ENCODE assay signal across 8 cellular contexts in genomic region chr15:66498501-66499386, GRCh38. TPM values are rescaled to one million over a fixed set of nuclear protein-coding genes. Genes with fewer than 3 reads are reported as not detected.
DNase-seq lines count a peak whose midpoint lies in the region; TF ChIP-seq lines count a peak whose summit lies in the region.

No MANE protein-coding gene starts in this region.

- H3K79me2 ChIP-seq in OCI-LY1 (ENCODE audit: insufficient read depth, low read length) (peaks cover 22% of the 10 kb centered on the region), neural progenitor cell (ENCODE audit: low read depth) (peaks cover 54% of the 10 kb centered on the region)

- no peak for DNase-seq in activated naive CD4-positive, alpha-beta T cell treated with anti-CD3 and anti-CD28 coated beads, Interleukin-2, amount 10 ng/mL, durations not matched to agents 7 days and 5 days
- no peak for DNase-seq in activated naive CD4-positive, alpha-beta T cell (lab: John Stamatoyannopoulos, UW)
- DNase-seq in cerebellar cortex (ENCODE audit: low spot score) = peak; percentile 64
- peak; percentile 16 for DNase-seq in neural progenitor cell (ENCODE audit: low spot score)
- no peak for DNase-seq in ecto neural progenitor cell (ENCODE audit: low spot score)
- DNase-seq in SK-N-DZ (ENCODE audit: low spot score) = no peak
- DNase-seq in lower leg skin (ENCODE audit: low spot score in 2 of 2) = no peak

- CTCF ChIA-PET in activated naive CD4-positive, alpha-beta T cell treated with anti-CD3 and anti-CD28 coated beads, Interleukin-2, amount 10 ng/mL, durations not matched to agents 7 days and 5 days (lab: Charles Lee) = interaction anchor here (0.6 to 4.1 kb wide), 34 partner anchors 9 to 970 kb away, joined by 3 to 60 read pairs (median 5); partner anchors contain the start of genes DIS3L, MAP2K1 and TIPIN

- no peaks in the 10 kb centered on the region for H3K9me3 Mint-ChIP-seq in activated naive CD4-positive, alpha-beta T cell treated with anti-CD3 and anti-CD28 coated beads, Interleukin-2, amount 10 ng/mL, durations not matched to agents 7 days and 5 days
- H3K9me3 Mint-ChIP-seq in neural progenitor cell = no peaks in the 10 kb centered on the region

- H3K4me1 ChIP-seq in OCI-LY1 (ENCODE audit: insufficient read depth, low read length, severe bottlenecking) = peaks cover 41% of the 10 kb centered on the region
- H3K4me1 ChIP-seq in neural progenitor cell = peaks cover 18% of the 10 kb centered on the region

- peak; percentile 54 for TF ChIP-seq CTCF in OCI-LY1 (IDR thresholded peaks at IDR 0.05; ENCODE audit: low read length)
- TF ChIP-seq CTCF in neural progenitor cell (IDR thresholded peaks at IDR 0.05) = peak; percentile 49
- TF ChIP-seq CTCF in lower leg skin (IDR thresholded peaks at IDR 0.05) = no peak

- no peak overlapping the region for H3K4me3 Mint-ChIP-seq in activated naive CD4-positive, alpha-beta T cell treated with anti-CD3 and anti-CD28 coated beads, Interleukin-2, amount 10 ng/mL, durations not matched to agents 7 days and 5 days
- H3K4me3 Mint-ChIP-seq in neural progenitor cell = peak overlapping the region; percentile 92

- WGBS in lower leg skin, 2 donors = 39 to 41% methylated on average over 3 of the region's 3 CpGs

- H3K27ac ChIP-seq in OCI-LY1 (ENCODE audit: low read depth, low read length, poor library complexity, severe bottlenecking) (peak overlapping the region; percentile 79), neural progenitor cell (no peak overlapping the region)

- H3K9me2 ChIP-seq in OCI-LY1 (ENCODE audit: low read depth, low read length) = no peaks in the 10 kb centered on the region

- H3K9ac ChIP-seq in OCI-LY1 (ENCODE audit: low read length) = no peak overlapping the region
- H3K9ac ChIP-seq in neural progenitor cell = no peak overlapping the region

- H3K36me3 Mint-ChIP-seq in activated naive CD4-positive, alpha-beta T cell treated with anti-CD3 and anti-CD28 coated beads, Interleukin-2, amount 10 ng/mL, durations not matched to agents 7 days and 5 days = peaks cover 84% of the 10 kb centered on the region
- peaks cover 24% of the 10 kb centered on the region for H3K36me3 Mint-ChIP-seq in neural progenitor cell

- H3K27me3 ChIP-seq in OCI-LY1 (ENCODE audit: insufficient read depth, low read length) (no peaks in the 10 kb centered on the region), neural progenitor cell (no peaks in the 10 kb centered on the region)

- peaks cover 69% of the 10 kb centered on the region for H3K4me1 Mint-ChIP-seq in activated naive CD4-positive, alpha-beta T cell treated with anti-CD3 and anti-CD28 coated beads, Interleukin-2, amount 10 ng/mL, durations not matched to agents 7 days and 5 days
- peaks cover 24% of the 10 kb centered on the region for H3K4me1 Mint-ChIP-seq in neural progenitor cell

- no peaks in the 10 kb centered on the region for H4K20me1 ChIP-seq in OCI-LY1 (ENCODE audit: insufficient read depth, low read length)
- H4K20me1 ChIP-seq in neural progenitor cell (ENCODE audit: low read depth) = peaks cover 55% of the 10 kb centered on the region

- H3K27me3 Mint-ChIP-seq in activated naive CD4-positive, alpha-beta T cell treated with anti-CD3 and anti-CD28 coated beads, Interleukin-2, amount 10 ng/mL, durations not matched to agents 7 days and 5 days = no peaks in the 10 kb centered on the region
- H3K27me3 Mint-ChIP-seq in neural progenitor cell (ENCODE audit: insufficient read depth, low read depth) = no peaks in the 10 kb centered on the region

- H2AFZ ChIP-seq in OCI-LY1 (ENCODE audit: low read length) = no peak overlapping the region
- no peak overlapping the region for H2AFZ ChIP-seq in neural progenitor cell (replicated peaks)

- TF ChIP-seq POLR2A in lower leg skin (IDR thresholded peaks at IDR 0.05) = no peak

- H3K27ac Mint-ChIP-seq in activated naive CD4-positive, alpha-beta T cell treated with anti-CD3 and anti-CD28 coated beads, Interleukin-2, amount 10 ng/mL, durations not matched to agents 7 days and 5 days = peak overlapping the region; percentile 97
- H3K27ac Mint-ChIP-seq in neural progenitor cell = no peak overlapping the region

- H3K36me3 ChIP-seq in OCI-LY1 (ENCODE audit: insufficient read depth, low read length) = peaks cover 88% of the 10 kb centered on the region
- peaks cover 18% of the 10 kb centered on the region for H3K36me3 ChIP-seq in neural progenitor cell

- intact Hi-C loops in lower leg skin (cut with DNase I; ENCODE audit: low total_unique reads) = loop anchor here (10.0 kb wide), 1 partner anchor 114 kb away; the partner anchor contains the start of gene MAP2K1

- H3K4me3 ChIP-seq in OCI-LY1 (ENCODE audit: low read depth, low read length, poor library complexity, severe bottlenecking) (no peak overlapping the region), neural progenitor cell (no peak overlapping the region), lower leg skin (ENCODE audit: low read depth, poor library complexity, severe bottlenecking) (no peak overlapping the region)

- H3F3A ChIP-seq in OCI-LY1 (ENCODE audit: insufficient read depth, low read length) = peaks cover 27% of the 10 kb centered on the region
- peaks cover 84% of the 10 kb centered on the region for H3F3A ChIP-seq in neural progenitor cell (ENCODE audit: low read depth)

- H3K4me2 ChIP-seq in OCI-LY1 (ENCODE audit: low read length) = no peak overlapping the region
- H3K4me2 ChIP-seq in neural progenitor cell = no peak overlapping the region

- no peaks in the 10 kb centered on the region for H3K9me3 ChIP-seq in OCI-LY1 (ENCODE audit: low read length)
- no peaks in the 10 kb centered on the region for H3K9me3 ChIP-seq in neural progenitor cell (ENCODE audit: low read depth)

RNA-seq across cellular contexts. Expression of gene SNAPC5, which starts 1.2 kb away (rescaled TPM):
- 26.2 and 32.7 TPM in 2 replicates for total RNA-seq in neural progenitor cell (ENCODE audit: low replicate concordance)
- polyA plus RNA-seq in SK-N-DZ (2014; cell fraction: cytosol; rRNA removed) = 37.7 and 49.3 TPM in 2 replicates
- 21.6 and 29.9 TPM in 2 replicates for polyA plus RNA-seq in SK-N-DZ (2014; cell fraction: nucleus; rRNA removed)
- total RNA-seq in lower leg skin = 10 to 100 TPM; 17.1 to 26.3 (median 23.6) TPM

RNA-seq across cellular contexts. Expression of gene RPL4, which starts 5.9 kb away (rescaled TPM):
- total RNA-seq in neural progenitor cell (ENCODE audit: low replicate concordance) (7,725 and 7,728 TPM in 2 replicates), lower leg skin (1,000 to 10,000 TPM; 4,479 to 8,244 (median 6,347) TPM)
- polyA plus RNA-seq in SK-N-DZ (2014; cell fraction: cytosol; rRNA removed) = 10,159 and 12,481 TPM in 2 replicates
- polyA plus RNA-seq in SK-N-DZ (2014; cell fraction: nucleus; rRNA removed) = 4,750 and 5,158 TPM in 2 replicates

RNA-seq across cellular contexts. Expression of gene ZWILCH, which starts 6.4 kb away (rescaled TPM):
- total RNA-seq in neural progenitor cell (ENCODE audit: low replicate concordance) = 45.2 and 89.5 TPM in 2 replicates
- 42.7 and 46.0 TPM in 2 replicates for polyA plus RNA-seq in SK-N-DZ (2014; cell fraction: cytosol; rRNA removed)
- 32.1 and 35.2 TPM in 2 replicates for polyA plus RNA-seq in SK-N-DZ (2014; cell fraction: nucleus; rRNA removed)
- 1 to 10 TPM; 2.3 to 4.9 (median 3.6) TPM for total RNA-seq in lower leg skin

Comparison
In these comparisons a context has a peak if more than half of its experiments do, and no peak if none do; other contexts are left out.
1. DNase-seq: peak in cerebellar cortex (single experiment) and neural progenitor cell (single experiment); none in activated naive CD4-positive, alpha-beta T cell treated with anti-CD3 and anti-CD28 coated beads, Interleukin-2, amount 10 ng/mL, durations not matched to agents 7 days and 5 days (single experiment), activated naive CD4-positive, alpha-beta T cell (0 of 4), ecto neural progenitor cell (single experiment), SK-N-DZ (single experiment) and lower leg skin (0 of 2).
2. CTCF ChIP-seq: peak in OCI-LY1 (single experiment) and neural progenitor cell (single experiment); none in lower leg skin (0 of 3).